ENCODE assay signal across 23 cellular contexts in genomic region chr18:45012286-45012685, GRCh38.
DNase-seq lines count a peak whose midpoint lies in the region; ATAC-seq, FAIRE-seq and TF ChIP-seq lines count a peak whose summit lies in the region.
"Had no signal": no experiment of that assay in that cellular context is flagged by ENCODE, and none has a peak within 500 bp of the region (broad histone marks: within the 10 kb centered on the region; RNA-seq: fewer than 3 reads in every experiment).

No MANE protein-coding gene starts in this region.

- peaks cover 8% of the 10 kb centered on the region for H3K36me3 Mint-ChIP-seq in nephron (ENCODE audit: low read depth)
- H3K36me3 Mint-ChIP-seq: activated naive CD4-positive, alpha-beta T cell treated with anti-CD3 and anti-CD28 coated beads, Interleukin-2, amount 10 ng/mL, durations not matched to agents 7 days and 5 days; T-cell had no signal

- no peak for TF ChIP-seq POLR2A in NB4 (IDR thresholded peaks at IDR 0.05; ENCODE audit: extremely low read depth, insufficient read length)
- TF ChIP-seq POLR2A in gastrocnemius medialis (IDR thresholded peaks at IDR 0.05): no peak

- H3K27ac Mint-ChIP-seq in nephron: peak overlapping the region; percentile 7 to 65 (median 53)
- H3K27ac Mint-ChIP-seq: activated CD4-positive, alpha-beta memory T cell treated with anti-CD3 and anti-CD28 coated beads, Interleukin-2, amount 10 ng/mL, durations not matched to agents 7 days and 5 days; activated naive CD4-positive, alpha-beta T cell treated with anti-CD3 and anti-CD28 coated beads, Interleukin-2, amount 10 ng/mL, durations not matched to agents 7 days and 5 days; stimulated activated memory B cell treated with anti-CD40 and anti-IgM and Interleukin-4, amounts not matched to agents 10 μg/mL and 1 μg/mL and 100 μg/mL, for 72 hours; T-cell had no signal

- intact Hi-C loops in gastrocnemius medialis (cut with DNase I; ENCODE audit: low total_unique reads): no loop called here

- H3K27me3 ChIP-seq in GM23248 (replicated peaks; ENCODE audit: insufficient read depth) (no peaks in the 10 kb centered on the region), bronchial epithelial cell (ENCODE audit: control insufficient read depth, insufficient read depth, low read length) (no peaks in the 10 kb centered on the region), gastrocnemius medialis (no peaks in the 10 kb centered on the region)
- H3K27me3 ChIP-seq: adrenal gland, ovary, transverse colon had no signal

- no peaks in the 10 kb centered on the region for H3K9me3 ChIP-seq in GM23248 (ENCODE audit: low read depth)
- no peaks in the 10 kb centered on the region for H3K9me3 ChIP-seq in gastrocnemius medialis
- H3K9me3 ChIP-seq: adrenal gland, ovary, transverse colon had no signal

- H3K4me3 Mint-ChIP-seq in nephron: no peak overlapping the region
- H3K4me3 Mint-ChIP-seq: activated CD4-positive, alpha-beta memory T cell treated with anti-CD3 and anti-CD28 coated beads, Interleukin-2, amount 10 ng/mL, durations not matched to agents 7 days and 5 days; activated naive CD4-positive, alpha-beta T cell treated with anti-CD3 and anti-CD28 coated beads, Interleukin-2, amount 10 ng/mL, durations not matched to agents 7 days and 5 days; stimulated activated memory B cell treated with anti-CD40 and anti-IgM and Interleukin-4, amounts not matched to agents 10 μg/mL and 1 μg/mL and 100 μg/mL, for 72 hours; T-cell had no signal

- no peak overlapping the region for H2AFZ ChIP-seq in GM23248

- no peaks in the 10 kb centered on the region for H3K9me3 Mint-ChIP-seq in nephron
- H3K9me3 Mint-ChIP-seq: activated CD4-positive, alpha-beta memory T cell treated with anti-CD3 and anti-CD28 coated beads, Interleukin-2, amount 10 ng/mL, durations not matched to agents 7 days and 5 days; activated naive CD4-positive, alpha-beta T cell treated with anti-CD3 and anti-CD28 coated beads, Interleukin-2, amount 10 ng/mL, durations not matched to agents 7 days and 5 days; T-cell had no signal

- peaks cover 50% of the 10 kb centered on the region for H3K4me1 Mint-ChIP-seq in nephron

- H3K9ac ChIP-seq in GM23248: no peak overlapping the region
- H3K9ac ChIP-seq: BLaER1 treated with 17β-estradiol and CSF1 and Interleukin-3, amounts not matched to agents 10 nM and 100 nM had no signal

- H3K4me3 ChIP-seq in GM23248 (no peak overlapping the region), NB4 (ENCODE audit: low read depth, low read length) (no peak overlapping the region), bronchial epithelial cell (ENCODE audit: low read depth, low read length) (no peak overlapping the region), gastrocnemius medialis (no peak overlapping the region)
- H3K4me3 ChIP-seq: adrenal gland; BLaER1 treated with 17β-estradiol and CSF1 and Interleukin-3, amounts not matched to agents 10 nM and 100 nM; ovary; transverse colon had no signal

- no peaks in the 10 kb centered on the region for H3K27me3 Mint-ChIP-seq in nephron (ENCODE audit: low read depth)
- H3K27me3 Mint-ChIP-seq: activated CD4-positive, alpha-beta memory T cell treated with anti-CD3 and anti-CD28 coated beads, Interleukin-2, amount 10 ng/mL, durations not matched to agents 7 days and 5 days; activated naive CD4-positive, alpha-beta T cell treated with anti-CD3 and anti-CD28 coated beads, Interleukin-2, amount 10 ng/mL, durations not matched to agents 7 days and 5 days; stimulated activated memory B cell treated with anti-CD40 and anti-IgM and Interleukin-4, amounts not matched to agents 10 μg/mL and 1 μg/mL and 100 μg/mL, for 72 hours; T-cell had no signal

- ATAC-seq in GM21717 (IDR thresholded peaks at IDR 0.05; ENCODE audit: unreplicated experiment): no peak
- ATAC-seq in gastrocnemius medialis: no peak
- ATAC-seq: activated CD4-positive, CD25-positive, alpha-beta regulatory T cell treated with anti-CD3 and anti-CD28 coated beads, Interleukin-2, amount 50 U/mL, for 24 hours; esophagus mucosa; stimulated activated memory B cell treated with anti-CD40 and anti-IgM and Interleukin-4, amounts not matched to agents 10 μg/mL and 1 μg/mL and 100 μg/mL, for 72 hours; T-cell had no signal

- peak; percentile 28 for DNase-seq in GM23248
- peak; percentile 23 for DNase-seq in NB4 (ENCODE audit: low read depth)
- DNase-seq in bronchial epithelial cell (ENCODE audit: low read depth): peak; percentile 18
- DNase-seq in NCI-H510A (lab: John Stamatoyannopoulos, UW): no peak
- DNase-seq in gastrocnemius medialis: no peak
- DNase-seq: activated CD4-positive, alpha-beta memory T cell treated with anti-CD3 and anti-CD28 coated beads, Interleukin-2, amount 10 ng/mL, durations not matched to agents 7 days and 5 days; activated CD8-positive, alpha-beta memory T cell treated with anti-CD3 and anti-CD28 coated beads, Interleukin-2, amount 50 U/mL, for 4 hours; activated naive CD4-positive, alpha-beta T cell treated with anti-CD3 and anti-CD28 coated beads, Interleukin-2, amount 10 ng/mL, durations not matched to agents 7 days and 5 days; adrenal gland; cerebellar nuclear complex; NCI-H1105 treated with DMSO at 0.1 percent for 48 hours; NCI-H187 treated with DMSO at 0.1 percent for 48 hours; NCI-H748 treated with DMSO at 0.1 percent for 48 hours; ovary; T-cell; transverse colon had no signal

- no peaks in the 10 kb centered on the region for H3K9me2 ChIP-seq in GM23248 (ENCODE audit: insufficient read depth)

- in situ Hi-C loops in GM23248 (cut with MboI): no loop called here
- in situ Hi-C loops in gastrocnemius medialis (cut with MboI; ENCODE audit: low sequenced_read_pairs in 4 of 4): no loop called here

- FAIRE-seq in bronchial epithelial cell (lab: Jason Lieb, UNC): no peak
- FAIRE-seq: frontal cortex had no signal

- H3K4me1 ChIP-seq in GM23248 (ENCODE audit: insufficient read depth): peaks cover 48% of the 10 kb centered on the region
- H3K4me1 ChIP-seq in gastrocnemius medialis: peaks cover 16 to 25% of the 10 kb centered on the region in 2 donors

- H3K27ac ChIP-seq in GM23248 (no peak overlapping the region), gastrocnemius medialis (no peak overlapping the region)
- H3K27ac ChIP-seq: adrenal gland; BLaER1 treated with 17β-estradiol and CSF1 and Interleukin-3, amounts not matched to agents 10 nM and 100 nM; ovary; transverse colon had no signal

- no peak for TF ChIP-seq CTCF in NB4 (IDR thresholded peaks at IDR 0.05; ENCODE audit: low read depth, low read length)
- no peak for TF ChIP-seq CTCF in bronchial epithelial cell (IDR thresholded peaks at IDR 0.05; ENCODE audit: insufficient read depth, low read length, severe bottlenecking)
- no peak for TF ChIP-seq CTCF in nephron (IDR thresholded peaks at IDR 0.05; ENCODE audit: unreplicated experiment in 3 of 3)
- TF ChIP-seq CTCF in gastrocnemius medialis (IDR thresholded peaks at IDR 0.05 in 4 of 5, conservative IDR thresholded peaks at IDR 0.05 in 1 of 5): no peak

- no peaks in the 10 kb centered on the region for H4K20me1 ChIP-seq in GM23248 (ENCODE audit: insufficient read depth)
- H4K20me1 ChIP-seq: BLaER1 treated with 17β-estradiol and CSF1 and Interleukin-3, amounts not matched to agents 10 nM and 100 nM had no signal

- H3K79me2 ChIP-seq in GM23248 (ENCODE audit: insufficient read depth): no peaks in the 10 kb centered on the region

- no peak overlapping the region for H3K4me2 ChIP-seq in GM23248 (ENCODE audit: unreplicated experiment)

- WGBS in GM23248 (ENCODE audit: low coverage in 1 of 2, low lambda C conversion rate in 2 of 2, missing lambda C conversion rate in 2 of 2), 2 experiments: 97% methylated on average over 3 of the region's 3 CpGs

- H3K36me3 ChIP-seq in GM23248 (ENCODE audit: low read depth) (no peaks in the 10 kb centered on the region), bronchial epithelial cell (ENCODE audit: control insufficient read depth, insufficient read depth, low read length) (no peaks in the 10 kb centered on the region), gastrocnemius medialis (no peaks in the 10 kb centered on the region)
- H3K36me3 ChIP-seq: adrenal gland; BLaER1 treated with 17β-estradiol and CSF1 and Interleukin-3, amounts not matched to agents 10 nM and 100 nM; ovary; transverse colon had no signal

- peaks cover 20% of the 10 kb centered on the region for H3F3A ChIP-seq in GM23248 (ENCODE audit: insufficient read depth)

Comparison
In these comparisons a context has a peak if more than half of its experiments do, and no peak if none do; other contexts are left out.
1. DNase-seq: peak in GM23248 (single experiment), NB4 (single experiment) and bronchial epithelial cell (single experiment); none in NCI-H510A (single experiment) and gastrocnemius medialis (0 of 2).